23 cellular contexts compared by ENCODE assay signal in genomic region chr4:153757407-153757806, GRCh38. TPM values are rescaled to one million over a fixed set of nuclear protein-coding genes. Genes with fewer than 3 reads are reported as not detected.
DNase-seq lines count a peak whose midpoint lies in the region; ATAC-seq and TF ChIP-seq lines count a peak whose summit lies in the region.
"Had no signal": no experiment of that assay in that cellular context is flagged by ENCODE, and none has a peak within 500 bp of the region (broad histone marks: within the 10 kb centered on the region; RNA-seq: fewer than 3 reads in every experiment).

No MANE protein-coding gene starts in this region.

- H3K79me2 ChIP-seq in mammary epithelial cell (ENCODE audit: insufficient read depth, low read length) (no peaks in the 10 kb centered on the region), neural progenitor cell (ENCODE audit: low read depth) (peaks cover 21% of the 10 kb centered on the region)

- no peaks in the 10 kb centered on the region for H3K9me3 ChIP-seq in mammary epithelial cell (replicated peaks; ENCODE audit: insufficient read depth, low read length)
- H3K9me3 ChIP-seq in neural progenitor cell (ENCODE audit: low read depth), result no peaks in the 10 kb centered on the region
- no peaks in the 10 kb centered on the region for H3K9me3 ChIP-seq in testis
- H3K9me3 ChIP-seq: BE2C, esophagus squamous epithelium had no signal

- H3K4me3 Mint-ChIP-seq in neural progenitor cell, result peak overlapping the region; percentile 86
- H3K4me3 Mint-ChIP-seq in activated T-cell treated with anti-CD3 and anti-CD28 coated beads, Interleukin-2, amount 50 U/mL, for 24 hours, result no peak overlapping the region

- no peak for TF ChIP-seq CTCF in NB4 (IDR thresholded peaks at IDR 0.05; ENCODE audit: low read depth, low read length)
- no peak for TF ChIP-seq CTCF in mammary epithelial cell (conservative IDR thresholded peaks at IDR 0.05 in 1 of 2, IDR thresholded peaks at IDR 0.05 in 1 of 2; ENCODE audit: extremely low read depth in 1 of 2, insufficient read depth in 1 of 2, low read depth in 1 of 2, low read length in 2 of 2)
- no peak for TF ChIP-seq CTCF in neural progenitor cell (IDR thresholded peaks at IDR 0.05)
- TF ChIP-seq CTCF in testis (IDR thresholded peaks at IDR 0.05), result no peak

- TF ChIP-seq POLR2A in NB4 (IDR thresholded peaks at IDR 0.05; ENCODE audit: extremely low read depth, insufficient read length), result no peak
- TF ChIP-seq POLR2A in testis (IDR thresholded peaks at IDR 0.05), result no peak

- H3K4me1 Mint-ChIP-seq in neural progenitor cell, result peaks cover 35% of the 10 kb centered on the region
- peaks cover 42% of the 10 kb centered on the region for H3K4me1 Mint-ChIP-seq in activated T-cell treated with anti-CD3 and anti-CD28 coated beads, Interleukin-2, amount 50 U/mL, for 24 hours (ENCODE audit: low read depth)

- no TSS peak for BruUV-seq in mammary epithelial cell (replicated peaks; lab: Mats Ljungman, UMichigan)

- ATAC-seq in GM21723 (IDR thresholded peaks at IDR 0.05; ENCODE audit: unreplicated experiment), result no peak
- ATAC-seq: heart right ventricle, HepG2 had no signal

- peaks cover 46% of the 10 kb centered on the region for H3K36me3 Mint-ChIP-seq in neural progenitor cell
- H3K36me3 Mint-ChIP-seq in activated T-cell treated with anti-CD3 and anti-CD28 coated beads, Interleukin-2, amount 50 U/mL, for 24 hours (ENCODE audit: low read depth), result no peaks in the 10 kb centered on the region

- no peaks in the 10 kb centered on the region for H4K20me1 ChIP-seq in mammary epithelial cell (ENCODE audit: insufficient read depth, low read length)
- H4K20me1 ChIP-seq in neural progenitor cell (ENCODE audit: low read depth), result no peaks in the 10 kb centered on the region

- H3K9ac ChIP-seq in mammary epithelial cell (ENCODE audit: insufficient read depth, low read length) (no peak overlapping the region), neural progenitor cell (no peak overlapping the region)

- H3F3A ChIP-seq in neural progenitor cell (ENCODE audit: low read depth), result peaks cover 12% of the 10 kb centered on the region

- H3K4me3 ChIP-seq in NB4 (ENCODE audit: low read depth, low read length), result no peak overlapping the region
- no peak overlapping the region for H3K4me3 ChIP-seq in mammary epithelial cell (replicated peaks in 1 of 3; ENCODE audit: insufficient read depth in 1 of 3, low read depth in 2 of 3, low read length in 3 of 3)
- no peak overlapping the region for H3K4me3 ChIP-seq in neural progenitor cell
- H3K4me3 ChIP-seq in testis, result no peak overlapping the region
- H3K4me3 ChIP-seq: esophagus squamous epithelium, heart right ventricle had no signal

- H2AFZ ChIP-seq in mammary epithelial cell (ENCODE audit: low read depth, low read length) (no peak overlapping the region), neural progenitor cell (replicated peaks) (no peak overlapping the region)

- dilution Hi-C loops in mammary epithelial cell (cut with HindIII; ENCODE audit: low sequenced_read_pairs), result no loop called here

- H3K36me3 ChIP-seq in mammary epithelial cell (ENCODE audit: insufficient read depth, low read length), result no peaks in the 10 kb centered on the region
- no peaks in the 10 kb centered on the region for H3K36me3 ChIP-seq in neural progenitor cell
- H3K36me3 ChIP-seq in testis (ENCODE audit: low read depth, missing control alignments), result no peaks in the 10 kb centered on the region
- H3K36me3 ChIP-seq: BE2C, brain microvascular endothelial cell, esophagus squamous epithelium, heart right ventricle had no signal

- peaks cover 12% of the 10 kb centered on the region for H3K27me3 Mint-ChIP-seq in neural progenitor cell (ENCODE audit: insufficient read depth, low read depth)
- peaks cover 30% of the 10 kb centered on the region for H3K27me3 Mint-ChIP-seq in activated T-cell treated with anti-CD3 and anti-CD28 coated beads, Interleukin-2, amount 50 U/mL, for 24 hours

- peak overlapping the region; percentile 93 for H3K27ac Mint-ChIP-seq in neural progenitor cell
- no peak overlapping the region for H3K27ac Mint-ChIP-seq in activated T-cell treated with anti-CD3 and anti-CD28 coated beads, Interleukin-2, amount 50 U/mL, for 24 hours

- WGBS in mammary epithelial cell (ENCODE audit: low coverage, missing lambda C conversion rate), result 100% methylated on average over 1 of the region's 1 CpG
- 68 to 100% methylated on average over 1 of the region's 1 CpG for WGBS in testis, 2 donors

- peaks cover 18% of the 10 kb centered on the region for H3K4me1 ChIP-seq in mammary epithelial cell (ENCODE audit: insufficient read depth, low read length)
- H3K4me1 ChIP-seq in neural progenitor cell, result peaks cover 24% of the 10 kb centered on the region
- no peaks in the 10 kb centered on the region for H3K4me1 ChIP-seq in testis
- H3K4me1 ChIP-seq: BE2C had no signal

- H3K4me2 ChIP-seq in mammary epithelial cell (ENCODE audit: insufficient read depth, low read depth, low read length) (no peak overlapping the region), neural progenitor cell (no peak overlapping the region)

- H3K9me3 Mint-ChIP-seq in neural progenitor cell, result peaks cover 29% of the 10 kb centered on the region
- H3K9me3 Mint-ChIP-seq in activated T-cell treated with anti-CD3 and anti-CD28 coated beads, Interleukin-2, amount 50 U/mL, for 24 hours, result no peaks in the 10 kb centered on the region

- DNase-seq in Daoy (ENCODE audit: low read depth), result peak; percentile 13
- peak; percentile 27 for DNase-seq in NB4 (ENCODE audit: low read depth)
- peak; percentile 33 for DNase-seq in mammary epithelial cell
- no peak for DNase-seq in neural progenitor cell (ENCODE audit: low spot score)
- DNase-seq in NCI-H1092 (lab: John Stamatoyannopoulos, UW), result no peak
- no peak for DNase-seq in activated T-cell treated with anti-CD3 and anti-CD28 coated beads, Interleukin-2, amount 50 U/mL, for 24 hours
- DNase-seq in testis, result no peak
- DNase-seq: activated CD4-positive, CD25-positive, alpha-beta regulatory T cell; activated naive CD4-positive, alpha-beta T cell treated with anti-CD3 and anti-CD28 coated beads, Interleukin-2, amount 50 U/mL, for 16 hours; BE2C; brain microvascular endothelial cell; DMS53; esophagus squamous epithelium; heart right ventricle; kidney; NCI-H1092 treated with DMSO at 0.1 percent for 48 hours; stimulated activated CD4-positive, alpha-beta T cell treated with anti-CD3 and anti-CD28 coated beads, Interleukin-2, amount 100 ng/mL, for 48 hours; substantia nigra had no signal

- CTCF ChIA-PET in mammary epithelial cell (lab: Charles Lee; ENCODE audit: low non-redundant PET), result no interaction called here

- in situ Hi-C loops in mammary epithelial cell (cut with MboI; ENCODE audit: low sequenced_read_pairs in 2 of 2), result loop anchor here in 1 of 2 donors (10.0 kb wide), 1 partner anchor 123 kb away; no protein-coding TSS in a partner anchor

- H3K27me3 ChIP-seq in mammary epithelial cell (ENCODE audit: insufficient read depth, low read length) (peaks cover 4% of the 10 kb centered on the region), neural progenitor cell (peaks cover 10% of the 10 kb centered on the region), testis (no peaks in the 10 kb centered on the region)
- H3K27me3 ChIP-seq: BE2C, brain microvascular endothelial cell had no signal

- intact Hi-C loops in mammary epithelial cell (cut with micrococcal nuclease) (no loop called here), testis (cut with DNase I; ENCODE audit: low total_unique reads) (no loop called here)

- H3K27ac ChIP-seq in mammary epithelial cell (ENCODE audit: insufficient read depth, low read depth, low read length) (no peak overlapping the region), neural progenitor cell (no peak overlapping the region), testis (no peak overlapping the region)
- H3K27ac ChIP-seq: brain microvascular endothelial cell, esophagus squamous epithelium, heart right ventricle had no signal

RNA-seq across cellular contexts. Expression of gene RNF175, which starts 2.4 kb away (rescaled TPM):
- total RNA-seq in Daoy (2014; rRNA removed; shearing (Covaris generic)), result not detected in 2 replicates
- total RNA-seq in mammary epithelial cell (1 to 10 TPM in 1 of 2 donors, under 1 TPM in 1; 0.31 to 4.7 TPM), neural progenitor cell (ENCODE audit: low replicate concordance) (25.1 and 34.6 TPM in 2 replicates), testis (under 1 TPM; 0.63 to 0.99 TPM)
- polyA plus RNA-seq in mammary epithelial cell (1.4 TPM), testis (ENCODE audit: insufficient read depth, low read depth, low replicate concordance) (3.0 TPM)
- not detected for polyA minus RNA-seq in mammary epithelial cell
- total RNA-seq: HepG2; T-helper 1 cell treated with Interleukin-12 subunit alpha and Interleukin-12 subunit beta and Interleukin-4 antibody, amounts not matched to agents 30 ng/mL and 1 ng/mL, for 36 hours had no signal
- polyA plus RNA-seq: HepG2 had no signal

RNA-seq across cellular contexts. Expression of gene SFRP2, which starts 31.5 kb away (rescaled TPM):
- not detected in 2 replicates for total RNA-seq in Daoy (2014; rRNA removed; shearing (Covaris generic))
- total RNA-seq in mammary epithelial cell (not detected), neural progenitor cell (ENCODE audit: low replicate concordance) (86.1 and 123 TPM in 2 replicates), testis (1 to 10 TPM in 1 of 2 donors, under 1 TPM in 1; 0.39 to 1.2 TPM)
- polyA plus RNA-seq in mammary epithelial cell (0.02 TPM), testis (ENCODE audit: insufficient read depth, low read depth, low replicate concordance) (65.6 TPM)
- not detected for polyA minus RNA-seq in mammary epithelial cell
- total RNA-seq: HepG2; mononuclear cell; osteoblast; T-helper 1 cell treated with Interleukin-12 subunit alpha and Interleukin-12 subunit beta and Interleukin-4 antibody, amounts not matched to agents 30 ng/mL and 1 ng/mL, for 36 hours had no signal
- polyA plus RNA-seq: HepG2 had no signal

Comparison
In these comparisons a context has a peak if more than half of its experiments do, and no peak if none do; other contexts are left out.
1. DNase-seq: peak in Daoy (single experiment), NB4 (single experiment) and mammary epithelial cell (single experiment); none in neural progenitor cell (single experiment), NCI-H1092 (single experiment), activated T-cell treated with anti-CD3 and anti-CD28 coated beads, Interleukin-2, amount 50 U/mL, for 24 hours (single experiment) and testis (single experiment).
2. RNA of gene SFRP2, which starts 31.5 kb away (total RNA-seq): 86.1 to 123 TPM in neural progenitor cell; 0.39 to 1.2 TPM in testis, not detected in Daoy and not detected in mammary epithelial cell; every median in the first group is over 10 times any median in the second.